ENCODE assay signal across 8 cellular contexts in genomic region chr2:50491541-50492114, GRCh38.
DNase-seq lines count a peak whose midpoint lies in the region; ATAC-seq and TF ChIP-seq lines count a peak whose summit lies in the region.

No MANE protein-coding gene starts in this region.

- H3K27ac Mint-ChIP-seq in naive thymus-derived CD4-positive, alpha-beta T cell: no peak overlapping the region

- peak; percentile 1 for DNase-seq in activated naive CD4-positive, alpha-beta T cell treated with Interleukin-2 at 50 U/mL for 16 hours
- DNase-seq in activated naive CD4-positive, alpha-beta T cell (lab: John Stamatoyannopoulos, UW): no peak
- DNase-seq in HPDE6-E6E7 (ENCODE audit: extremely low spot score) (peak; percentile 17), Peyer's patch (peak in 1 of 3 donors; percentile 49), erythroblast (lab: John Stamatoyannopoulos, UW) (peak; percentile 6 to 45)
- DNase-seq in naive thymus-derived CD4-positive, alpha-beta T cell: peak in 1 of 9 donors; percentile 11
- no peak for DNase-seq in activated CD8-positive, alpha-beta memory T cell treated with anti-CD3 and anti-CD28 coated beads, Interleukin-2, amount 50 U/mL, for 4 hours

- H3K4me1 Mint-ChIP-seq in naive thymus-derived CD4-positive, alpha-beta T cell: peaks cover 0 to 20% (median 11%) of the 10 kb centered on the region in 7 donors

- H3K4me3 ChIP-seq in Peyer's patch: no peak overlapping the region
- no peak overlapping the region for H3K4me3 ChIP-seq in naive thymus-derived CD4-positive, alpha-beta T cell (ENCODE audit: low read length)

- H3K4me3 Mint-ChIP-seq in naive thymus-derived CD4-positive, alpha-beta T cell: peak overlapping the region in 2 of 10 donors; percentile 21 to 41

- no peaks in the 10 kb centered on the region for H3K36me3 Mint-ChIP-seq in naive thymus-derived CD4-positive, alpha-beta T cell

- TF ChIP-seq POLR2A in Peyer's patch (IDR thresholded peaks at IDR 0.05) (no peak), erythroblast (IDR thresholded peaks at IDR 0.05; ENCODE audit: low read length) (no peak)

- CTCF ChIA-PET in naive thymus-derived CD4-positive, alpha-beta T cell (lab: Charles Lee): interaction anchor here (0.6 to 1.3 kb wide), 2 partner anchors 16 to 17 kb away, joined by 3 to 4 read pairs; no protein-coding TSS in a partner anchor

- no peaks in the 10 kb centered on the region for H3K27me3 Mint-ChIP-seq in naive thymus-derived CD4-positive, alpha-beta T cell

- H3K27me3 ChIP-seq in Peyer's patch: no peaks in the 10 kb centered on the region
- no peaks in the 10 kb centered on the region for H3K27me3 ChIP-seq in naive thymus-derived CD4-positive, alpha-beta T cell (ENCODE audit: control insufficient read depth in 2 of 2, insufficient read depth in 2 of 2, low read length in 2 of 2)

- H3K9me3 ChIP-seq in Peyer's patch: no peaks in the 10 kb centered on the region
- H3K9me3 ChIP-seq in naive thymus-derived CD4-positive, alpha-beta T cell (ENCODE audit: control insufficient read depth in 2 of 3, low read length in 3 of 3): no peaks in the 10 kb centered on the region

- H3K4me1 ChIP-seq in Peyer's patch: no peaks in the 10 kb centered on the region
- no peaks in the 10 kb centered on the region for H3K4me1 ChIP-seq in naive thymus-derived CD4-positive, alpha-beta T cell (ENCODE audit: control insufficient read depth in 2 of 2, insufficient read depth in 2 of 2, low read length in 2 of 2)

- no peaks in the 10 kb centered on the region for H3K9me3 Mint-ChIP-seq in naive thymus-derived CD4-positive, alpha-beta T cell

- intact Hi-C loops in naive thymus-derived CD4-positive, alpha-beta T cell (cut with micrococcal nuclease): loop anchor here (1.0 to 5.0 kb wide), 3 partner anchors 804 to 1889 kb away; no protein-coding TSS in a partner anchor

- peak; percentile 57 for ATAC-seq in GM21447 (IDR thresholded peaks at IDR 0.05; ENCODE audit: unreplicated experiment)
- peak; percentile 60 for ATAC-seq in naive thymus-derived CD4-positive, alpha-beta T cell

- TF ChIP-seq CTCF in Peyer's patch (IDR thresholded peaks at IDR 0.05): peak in 4 of 6 experiments; percentile 27 to 56 (median 43)

- no peaks in the 10 kb centered on the region for H3K36me3 ChIP-seq in Peyer's patch
- no peaks in the 10 kb centered on the region for H3K36me3 ChIP-seq in naive thymus-derived CD4-positive, alpha-beta T cell (ENCODE audit: control insufficient read depth in 2 of 3, insufficient read depth in 3 of 3, low read length in 3 of 3)

- POLR2A ChIA-PET in naive thymus-derived CD4-positive, alpha-beta T cell (lab: Charles Lee): no interaction called here

- no peak overlapping the region for H3K27ac ChIP-seq in Peyer's patch
- H3K27ac ChIP-seq in naive thymus-derived CD4-positive, alpha-beta T cell (ENCODE audit: low read depth, low read length): no peak overlapping the region

Comparison
In these comparisons a context has a peak if more than half of its experiments do, and no peak if none do; other contexts are left out.
1. DNase-seq: peak in activated naive CD4-positive, alpha-beta T cell treated with Interleukin-2 at 50 U/mL for 16 hours (single experiment), HPDE6-E6E7 (single experiment) and erythroblast (2 of 2); none in activated naive CD4-positive, alpha-beta T cell (0 of 4) and activated CD8-positive, alpha-beta memory T cell treated with anti-CD3 and anti-CD28 coated beads, Interleukin-2, amount 50 U/mL, for 4 hours (single experiment).